ENCODE assay signal across 8 cellular contexts in the genomic region with DNA sequence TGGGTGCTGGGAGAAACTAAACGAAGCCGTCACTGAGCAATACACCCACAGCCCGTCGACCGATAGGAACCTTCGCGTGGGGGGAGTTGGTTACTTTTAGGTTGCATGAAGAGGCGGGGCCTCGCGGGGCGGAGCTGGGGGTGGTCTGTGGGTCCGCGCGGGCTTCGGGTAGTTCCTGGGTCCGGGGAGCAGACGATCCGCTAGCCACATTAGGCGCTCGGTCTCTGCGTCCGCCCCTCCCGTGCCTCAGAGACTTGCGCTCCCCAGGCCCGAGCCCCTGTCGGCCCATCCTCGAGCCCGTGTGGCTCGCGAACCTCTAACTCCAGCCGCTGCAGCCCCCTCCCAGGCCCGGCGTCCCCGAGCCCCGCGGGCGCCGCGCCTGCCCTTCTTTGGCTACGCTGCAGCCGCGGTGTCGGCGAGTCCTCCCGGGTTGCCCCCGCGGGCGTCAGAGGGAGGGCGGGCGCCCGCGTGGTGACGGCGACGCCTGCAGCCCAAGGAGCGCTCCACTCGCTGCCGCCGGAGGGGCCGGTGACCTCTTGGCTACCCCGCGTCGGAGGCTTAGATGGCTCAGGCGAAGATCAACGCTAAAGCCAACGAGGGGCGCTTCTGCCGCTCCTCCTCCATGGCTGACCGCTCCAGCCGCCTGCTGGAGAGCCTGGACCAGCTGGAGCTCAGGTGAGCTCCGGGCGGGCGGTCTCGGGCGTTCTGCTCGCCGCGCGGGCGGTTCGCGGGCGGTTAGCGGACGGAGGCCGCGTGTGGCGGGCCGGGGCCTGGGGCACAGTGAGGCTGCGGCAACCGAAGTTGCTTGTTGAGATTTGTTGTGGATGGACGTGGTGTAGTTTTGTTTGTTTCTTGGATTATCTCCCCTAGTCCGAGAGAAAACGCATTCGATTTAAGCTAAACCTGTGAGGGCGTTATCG. TPM values are rescaled to one million over a fixed set of nuclear protein-coding genes. Genes with fewer than 3 reads are reported as not detected.
DNase-seq lines count a peak whose midpoint lies in the region; ATAC-seq and TF ChIP-seq lines count a peak whose summit lies in the region.

Gene BAG2 (plus strand): TSS at position 191 of the 920 bp plus-strand sequence. CDS start 372 bp downstream, at position 563.

- ATAC-seq in foreskin keratinocyte: peak; percentile 86

- DNase-seq in G401 (ENCODE audit: low spot score) (peak; percentile 88), H4 (ENCODE audit: low spot score) (peak; percentile 83), LoVo (ENCODE audit: low spot score) (peak; percentile 85), SIG-M5 (lab: John Stamatoyannopoulos, UW) (peak; percentile 42), activated gamma-delta T cell treated with Interleukin-2 at 50 U/mL for 16 hours (peak; percentile 87), foreskin keratinocyte (peak; percentile 29 to 59), stromal cell of bone marrow (ENCODE audit: low read depth) (peak; percentile 82)

- H3K27me3 ChIP-seq in foreskin keratinocyte (no peaks in the 10 kb centered on the region), neuron (ENCODE audit: insufficient read depth, low read length) (no peaks in the 10 kb centered on the region)

- H3K27ac ChIP-seq in foreskin keratinocyte: peak within 1 kb of the TSS; percentile 23

- no peaks in the 10 kb centered on the region for H3K9me3 ChIP-seq in neuron (ENCODE audit: low read length)

- in situ Hi-C loops in G401 (cut with HindIII; ENCODE audit: low sequenced_read_pairs): no loop called here

- H3K4me3 ChIP-seq in neuron (ENCODE audit: low read length): peak within 1 kb of the TSS; percentile 61

- peak; percentile 23 for TF ChIP-seq CTCF in foreskin keratinocyte (conservative IDR thresholded peaks at IDR 0.05)

- H3K4me1 ChIP-seq in foreskin keratinocyte: peaks cover 8% of the 10 kb centered on the region
- H3K4me1 ChIP-seq in neuron (ENCODE audit: insufficient read depth, low read length): no peaks in the 10 kb centered on the region

- peak within 1 kb of the TSS; percentile 80 for H2AFZ ChIP-seq in neuron (ENCODE audit: low read depth, low read length)

- peaks cover 9% of the 10 kb centered on the region for H3K36me3 ChIP-seq in neuron (ENCODE audit: insufficient read depth, low read length)

RNA-seq across cellular contexts. Expression of gene BAG2, which starts in this region (rescaled TPM):
- total RNA-seq in G401 (2014; rRNA removed; shearing (Covaris generic)): 26.6 and 31.7 TPM in 2 replicates
- total RNA-seq in H4 (2014; rRNA removed; shearing (Covaris generic)): 28.1 and 29.4 TPM in 2 replicates
- 1.4 and 1.9 TPM in 2 replicates for total RNA-seq in foreskin keratinocyte
- 0.82 and 1.4 TPM in 2 replicates for polyA plus RNA-seq in foreskin keratinocyte

Comparison
In these comparisons a context has a peak if more than half of its experiments do, and no peak if none do; other contexts are left out.
1. Peak in every context shown above with its lines: DNase-seq, ATAC-seq, H3K4me3 ChIP-seq and H3K27ac ChIP-seq.